ENCODE assay signal across 8 cellular contexts in the genomic region with DNA sequence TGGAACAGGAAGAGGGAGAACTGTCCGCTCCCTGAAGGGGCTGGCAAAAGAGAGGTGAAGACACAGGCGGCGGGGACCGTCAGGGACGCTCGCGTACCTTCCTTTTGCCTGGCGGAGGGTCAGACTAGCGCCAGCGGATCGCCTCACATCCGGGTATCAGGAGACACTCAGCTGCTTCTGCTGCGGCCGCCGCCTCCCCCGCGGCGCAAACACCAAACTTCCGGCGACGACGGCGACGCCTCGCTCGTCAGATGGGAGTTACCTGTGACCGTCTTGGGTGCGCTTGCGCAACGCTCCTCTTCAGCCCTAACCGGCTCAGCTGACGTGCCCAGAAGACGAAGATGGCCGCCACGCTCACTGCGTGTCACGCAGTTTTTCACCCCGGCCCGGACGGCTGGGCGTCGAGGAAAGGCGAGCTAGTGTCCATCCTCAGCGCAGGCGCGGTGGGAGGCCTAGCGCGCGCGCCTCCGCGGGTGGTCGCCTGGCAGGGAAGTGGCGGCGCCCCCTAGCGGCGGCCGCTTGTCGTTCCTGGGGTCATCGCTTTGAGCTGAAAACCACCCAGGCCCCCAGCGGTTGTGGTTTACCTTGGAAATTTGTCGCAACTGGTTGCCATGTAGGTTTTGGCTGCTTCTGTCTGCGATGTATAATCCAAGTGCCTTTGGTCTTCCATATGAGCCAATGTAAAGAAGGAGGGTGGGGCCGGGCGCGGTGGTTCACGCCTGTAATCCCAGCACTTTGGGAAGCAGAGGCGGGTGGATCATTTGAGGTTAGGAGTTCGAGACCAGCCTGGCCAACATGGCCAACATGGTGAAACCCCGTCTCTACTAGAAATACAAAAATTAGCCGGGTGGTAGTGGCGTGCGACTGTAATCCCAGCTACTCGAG. TPM values are rescaled to one million over a fixed set of nuclear protein-coding genes. Genes with fewer than 3 reads are reported as not detected.
DNase-seq lines count a peak whose midpoint lies in the region; ATAC-seq, FAIRE-seq and TF ChIP-seq lines count a peak whose summit lies in the region.

ESCO1 (minus strand) TSS at position 179 of the 885 bp plus-strand sequence. CDS start 25,861 bp downstream, outside the sequence.

- 9 to 11% methylated on average over 66 to 70 of the region's 74 CpGs for WGBS in mesodermal cell (ENCODE audit: insufficient coverage in 2 of 2), 2 experiments

- in situ Hi-C loops in endometrial microvascular endothelial cells (cut with HindIII; ENCODE audit: inconsistent ontology term, low pct_unique_long_range_greater_than_20kb, low sequenced_read_pairs): no loop called here

- H3K9ac ChIP-seq in HUES48 (ENCODE audit: low read depth, low read length): peak within 1 kb of the TSS; percentile 88
- H3K9ac ChIP-seq in NT2/D1 (ENCODE audit: insufficient read length, low read depth): peak within 1 kb of the TSS; percentile 99

- H3K27me3 ChIP-seq in HUES48 (ENCODE audit: control insufficient read depth, insufficient read depth, low read length): no peaks in the 10 kb centered on the region
- no peaks in the 10 kb centered on the region for H3K27me3 ChIP-seq in NT2/D1 (ENCODE audit: insufficient read depth, insufficient read length)

- peak; percentile 82 for ATAC-seq in GM21390 (IDR thresholded peaks at IDR 0.05; ENCODE audit: unreplicated experiment)

- peaks cover 5% of the 10 kb centered on the region; the same call in 1 of the 2 replicates for H3K4me1 ChIP-seq in HUES48 (ENCODE audit: control insufficient read depth, insufficient read depth, low read length)
- H3K4me1 ChIP-seq in NT2/D1 (ENCODE audit: insufficient read depth, insufficient read length): no peaks in the 10 kb centered on the region
- H3K4me1 ChIP-seq in mesodermal cell (ENCODE audit: control insufficient read depth, insufficient read depth, low read length, poor library complexity, severe bottlenecking): peaks cover 6% of the 10 kb centered on the region

- no peaks in the 10 kb centered on the region for H3K9me3 ChIP-seq in HUES48 (ENCODE audit: control insufficient read depth, insufficient read depth, low read length)
- no peaks in the 10 kb centered on the region for H3K9me3 ChIP-seq in NT2/D1 (ENCODE audit: insufficient read depth, low read length)
- H3K9me3 ChIP-seq in mesodermal cell (ENCODE audit: control insufficient read depth, low read length): no peaks in the 10 kb centered on the region

- peaks cover 9% of the 10 kb centered on the region; the same call in 1 of the 2 replicates for H3K36me3 ChIP-seq in HUES48 (ENCODE audit: control insufficient read depth, insufficient read depth, low read length)
- H3K36me3 ChIP-seq in NT2/D1 (ENCODE audit: insufficient read depth, insufficient read length, low read length): no peaks in the 10 kb centered on the region
- H3K36me3 ChIP-seq in mesodermal cell (ENCODE audit: control insufficient read depth, insufficient read depth, low read length): peaks cover 3% of the 10 kb centered on the region

- DNase-seq in D721Med (ENCODE audit: insufficient read length, low spot score): peak; percentile 88
- DNase-seq in NT2/D1 (ENCODE audit: low read depth, low spot score): peak; percentile 90
- DNase-seq in activated CD8-positive, alpha-beta memory T cell treated with anti-CD3 and anti-CD28 coated beads, Interleukin-2, amount 50 U/mL, for 1 hour (ENCODE audit: extremely low read depth): peak; percentile 84
- DNase-seq in stimulated activated CD8-positive, alpha-beta memory T cell treated with anti-CD3 and anti-CD28 coated beads, Interleukin-15, amount 100 ng/mL, for 4 hours (ENCODE audit: low read depth in 2 of 2): peak; percentile 88 to 91

- no peak for FAIRE-seq in D721Med (lab: Jason Lieb, UNC)

- H3K27ac ChIP-seq in HUES48 (ENCODE audit: low read depth, low read length) (peak within 1 kb of the TSS; percentile 99), mesodermal cell (ENCODE audit: low read depth, low read length, severe bottlenecking) (peak within 1 kb of the TSS; percentile 96)

- H3K4me3 ChIP-seq in HUES48 (ENCODE audit: low read depth, low read length): peak within 1 kb of the TSS; percentile 89
- peak within 1 kb of the TSS; percentile 96 for H3K4me3 ChIP-seq in NT2/D1 (ENCODE audit: insufficient read length, low read depth)
- H3K4me3 ChIP-seq in mesodermal cell (ENCODE audit: extremely low read depth, insufficient read depth, low read length, poor library complexity, severe bottlenecking): peak within 1 kb of the TSS; percentile 97

- peak; percentile 66 for TF ChIP-seq CTCF in D721Med (IDR thresholded peaks at IDR 0.05; ENCODE audit: insufficient read depth, missing control alignments)

RNA-seq across cellular contexts. Expression of gene ESCO1, which starts in this region (rescaled TPM):
- 12.3 TPM for total RNA-seq in endometrial microvascular endothelial cells (ENCODE audit: inconsistent ontology term)
- 15.7 TPM for polyA plus RNA-seq in mesodermal cell (2013, experiment 1 of 2)
- 19.3 TPM for polyA plus RNA-seq in mesodermal cell (2013, experiment 2 of 2)

Comparison
In these comparisons a context has a peak if more than half of its experiments do, and no peak if none do; other contexts are left out.
1. Peak in every context shown above with its lines: DNase-seq, ATAC-seq, H3K4me3 ChIP-seq and H3K27ac ChIP-seq.